Comparison of ENCODE assay signal across 1 cellular context in genomic region chr22:45904236-45904635, GRCh38.
TF ChIP-seq lines count a peak whose summit lies in the region.

No MANE protein-coding gene starts in this region.

TF ChIP-seq in H1, 55 proteins besides CTCF, POLR2A, EP300 and RAD21:
- TF ChIP-seq RBBP5 (IDR thresholded peaks at IDR 0.05; ENCODE audit: borderline replicate concordance, low read depth, low read length) (no peak), HDAC2 (IDR thresholded peaks at IDR 0.05; ENCODE audit: borderline replicate concordance in 1 of 2, low read depth in 2 of 2, low read length in 2 of 2) (no peak), JUND (IDR thresholded peaks at IDR 0.05; ENCODE audit: low read length) (no peak), SP4 (IDR thresholded peaks at IDR 0.05; ENCODE audit: low read length) (no peak), MAFK (IDR thresholded peaks at IDR 0.05; ENCODE audit: low read depth, low read length) (no peak), SRF (IDR thresholded peaks at IDR 0.05; ENCODE audit: low read depth, low read length) (no peak), POLR2AphosphoS5 (IDR thresholded peaks at IDR 0.05; ENCODE audit: low read depth, low read length) (no peak), NRF1 (IDR thresholded peaks at IDR 0.05; ENCODE audit: low read depth, low read length) (no peak), TAF7 (optimal IDR thresholded peaks at IDR 0.05; ENCODE audit: borderline replicate concordance, low read depth, low read length) (no peak), KDM5A (IDR thresholded peaks at IDR 0.05; ENCODE audit: low read length) (no peak), TEAD4 (IDR thresholded peaks at IDR 0.05; ENCODE audit: low read depth, low read length) (no peak), HDAC6 (IDR thresholded peaks at IDR 0.05; ENCODE audit: low read depth, low read length) (no peak), GABPA (IDR thresholded peaks at IDR 0.05; ENCODE audit: borderline replicate concordance, insufficient read depth, low read length) (no peak), SP2 (IDR thresholded peaks at IDR 0.05; ENCODE audit: low read length) (no peak)
